ENCODE assay signal across 12 cellular contexts in genomic region chr5:141839015-141839513, GRCh38. TPM values are rescaled to one million over a fixed set of nuclear protein-coding genes. Genes with fewer than 3 reads are reported as not detected.
DNase-seq lines count a peak whose midpoint lies in the region; ATAC-seq and TF ChIP-seq lines count a peak whose summit lies in the region.
"Had no signal": no experiment of that assay in that cellular context is flagged by ENCODE, and none has a peak within 500 bp of the region (broad histone marks: within the 10 kb centered on the region; RNA-seq: fewer than 3 reads in every experiment).

No MANE protein-coding gene starts in this region.

- no CpG with 5 or more reads among the region's 11 CpGs for WGBS in iPS DF 6.9 (ENCODE audit: insufficient coverage, insufficient read length)

- H3K27ac Mint-ChIP-seq in activated B cell treated with CpG ODN at 0.5 μM for 24 hours: no peak overlapping the region
- H3K27ac Mint-ChIP-seq: T-cell had no signal

- H3K4me1 ChIP-seq in HUES48 (ENCODE audit: control insufficient read depth, insufficient read depth, low read length): peaks cover 73% of the 10 kb centered on the region
- H3K4me1 ChIP-seq in iPS DF 6.9 (ENCODE audit: control insufficient read depth, insufficient read depth, low read length): peaks cover 29% of the 10 kb centered on the region
- peaks cover 6 to 94% (median 26%) of the 10 kb centered on the region in 5 donors for H3K4me1 ChIP-seq in subcutaneous abdominal adipose tissue (ENCODE audit: control insufficient read depth in 5 of 5, insufficient read depth in 5 of 5, low read length in 5 of 5)

- peak overlapping the region; percentile 44 for H3K4me3 Mint-ChIP-seq in activated B cell treated with CpG ODN at 0.5 μM for 24 hours
- H3K4me3 Mint-ChIP-seq: T-cell had no signal

- peak overlapping the region; percentile 56 for H3K9ac ChIP-seq in HUES48 (ENCODE audit: low read depth, low read length)
- no peak overlapping the region for H3K9ac ChIP-seq in subcutaneous abdominal adipose tissue (ENCODE audit: low read length in 5 of 5)

- DNase-seq in activated B cell treated with CpG ODN at 0.5 μM for 24 hours (no peak), iPS DF 6.9 (ENCODE audit: low read depth, low spot score) (no peak), cortex of kidney (lab: John Stamatoyannopoulos, UW) (no peak), COR-L47 (lab: John Stamatoyannopoulos, UW) (no peak)
- DNase-seq in stimulated activated naive CD4-positive, alpha-beta T cell treated with Interleukin-2 at 50 U/mL for 16 hours (lab: John Stamatoyannopoulos, UW): no peak
- DNase-seq: activated CD8-positive, alpha-beta memory T cell treated with anti-CD3 and anti-CD28 coated beads for 24 hours; naive thymus-derived CD8-positive, alpha-beta T cell; NCI-H1694; stimulated activated CD4-positive, alpha-beta T cell treated with anti-CD3 and anti-CD28 coated beads, Interleukin-12 subunit alpha, Interleukin-12 subunit beta, amount 100 ng/mL, for 4 hours; T-cell had no signal

- no peaks in the 10 kb centered on the region for H3K36me3 Mint-ChIP-seq in activated B cell treated with CpG ODN at 0.5 μM for 24 hours (ENCODE audit: low read depth)
- H3K36me3 Mint-ChIP-seq: naive thymus-derived CD8-positive, alpha-beta T cell; T-cell had no signal

- H3K36me3 ChIP-seq in HUES48 (ENCODE audit: control insufficient read depth, insufficient read depth, low read length): no peaks in the 10 kb centered on the region
- H3K36me3 ChIP-seq in iPS DF 6.9 (ENCODE audit: control insufficient read depth, insufficient read depth, low read length): no peaks in the 10 kb centered on the region
- no peaks in the 10 kb centered on the region for H3K36me3 ChIP-seq in subcutaneous abdominal adipose tissue (ENCODE audit: control insufficient read depth in 5 of 5, insufficient read depth in 5 of 5, low read length in 5 of 5)

- no peak for TF ChIP-seq CTCF in activated B cell treated with CpG ODN at 0.5 μM for 24 hours (IDR thresholded peaks at IDR 0.05)

- H3K27ac ChIP-seq in HUES48 (ENCODE audit: low read depth, low read length) (peak overlapping the region; percentile 97), iPS DF 6.9 (ENCODE audit: low read length) (peak overlapping the region; percentile 25), subcutaneous abdominal adipose tissue (ENCODE audit: low read depth, low read length) (peak overlapping the region; percentile 75)

- no peaks in the 10 kb centered on the region for H3K9me3 ChIP-seq in HUES48 (ENCODE audit: control insufficient read depth, insufficient read depth, low read length)
- no peaks in the 10 kb centered on the region for H3K9me3 ChIP-seq in iPS DF 6.9 (ENCODE audit: control insufficient read depth, insufficient read depth, low read length)
- H3K9me3 ChIP-seq in subcutaneous abdominal adipose tissue (ENCODE audit: control insufficient read depth in 5 of 5, low read length in 5 of 5): no peaks in the 10 kb centered on the region

- intact Hi-C loops in activated B cell treated with CpG ODN at 0.5 μM for 24 hours (cut with micrococcal nuclease): no loop called here

- ATAC-seq in activated B cell treated with CpG ODN at 0.5 μM for 24 hours (ENCODE audit: low read depth): no peak
- ATAC-seq: naive thymus-derived CD8-positive, alpha-beta T cell; T-cell had no signal

- peaks cover 33% of the 10 kb centered on the region for H3K27me3 Mint-ChIP-seq in activated B cell treated with CpG ODN at 0.5 μM for 24 hours

- H3K27me3 ChIP-seq in HUES48 (ENCODE audit: control insufficient read depth, insufficient read depth, low read length) (no peaks in the 10 kb centered on the region), iPS DF 6.9 (ENCODE audit: control insufficient read depth, insufficient read depth, low read length) (no peaks in the 10 kb centered on the region), subcutaneous abdominal adipose tissue (ENCODE audit: control insufficient read depth in 5 of 5, insufficient read depth in 4 of 5, low read length in 5 of 5) (peaks cover 2 to 23% (median 20%) of the 10 kb centered on the region in 5 donors)

- H3K4me3 ChIP-seq in HUES48 (ENCODE audit: low read depth, low read length) (peak overlapping the region; percentile 46), iPS DF 6.9 (ENCODE audit: low read length) (no peak overlapping the region; the same call in 1 of the 2 replicates), subcutaneous abdominal adipose tissue (ENCODE audit: low read depth in 1 of 5, low read length in 5 of 5) (peak overlapping the region in 1 of 5 donors; percentile 8)

- H3K4me1 Mint-ChIP-seq in activated B cell treated with CpG ODN at 0.5 μM for 24 hours: peaks cover 14% of the 10 kb centered on the region

- no peaks in the 10 kb centered on the region for H3K9me3 Mint-ChIP-seq in activated B cell treated with CpG ODN at 0.5 μM for 24 hours
- H3K9me3 Mint-ChIP-seq: naive thymus-derived CD8-positive, alpha-beta T cell; T-cell had no signal

- POLR2A ChIA-PET in activated B cell treated with CpG ODN at 0.5 μM for 24 hours (lab: Charles Lee): no interaction called here

- CTCF ChIA-PET in activated B cell treated with CpG ODN at 0.5 μM for 24 hours (lab: Charles Lee): no interaction called here

RNA-seq across cellular contexts. Expression of gene PCDH1, which starts 39.1 kb away (rescaled TPM):
- total RNA-seq in activated B cell treated with CpG ODN at 0.5 μM for 24 hours: not detected in 2 replicates
- total RNA-seq: naive thymus-derived CD8-positive, alpha-beta T cell had no signal

Comparison
In these comparisons a context has a peak if more than half of its experiments do, and no peak if none do; other contexts are left out.
1. H3K27ac ChIP-seq: peak in every context shown above with its lines; median percentile 97 in HUES48; 75 in subcutaneous abdominal adipose tissue; 25 in iPS DF 6.9.